In genomic region chr9:108475813-108476212, GRCh38 we compare ENCODE assay signal across 1 cellular context.
TF ChIP-seq lines count a peak whose summit lies in the region.

No MANE protein-coding gene starts in this region.

TF ChIP-seq in HepG2, 621 proteins besides CTCF, POLR2A, EP300 and RAD21 (continued from another document and continues in another):
- no peak for TF ChIP-seq GMEB2 (CRISPR knock-in tag; IDR thresholded peaks at IDR 0.05; ENCODE audit: low read depth)
- no peak for TF ChIP-seq MAZ (IDR thresholded peaks at IDR 0.05; ENCODE audit: borderline replicate concordance, low read depth, low read length)
- no peak for TF ChIP-seq MAZ (CRISPR knock-in tag; IDR thresholded peaks at IDR 0.05; ENCODE audit: low read depth)
- peak; percentile 33; the same call in 1 of the 2 replicates for TF ChIP-seq ARID5B (CRISPR knock-in tag; IDR thresholded peaks at IDR 0.05)
- TF ChIP-seq ZNF616 (CRISPR knock-in tag; IDR thresholded peaks at IDR 0.05; ENCODE audit: low read depth), result no peak
- no peak for TF ChIP-seq ZNF333 (CRISPR knock-in tag; IDR thresholded peaks at IDR 0.05; ENCODE audit: borderline replicate concordance)
- TF ChIP-seq ZNF747 (CRISPR knock-in tag; IDR thresholded peaks at IDR 0.05; ENCODE audit: borderline replicate concordance), result no peak
- TF ChIP-seq GFI1 (CRISPR knock-in tag; IDR thresholded peaks at IDR 0.05; ENCODE audit: borderline replicate concordance), result peak; percentile 53; the same call in 1 of the 2 replicates
- TF ChIP-seq RBM22 (optimal IDR thresholded peaks at IDR 0.05; ENCODE audit: low read length), result no peak
- no peak for TF ChIP-seq SNAI1 (CRISPR knock-in tag; IDR thresholded peaks at IDR 0.05; ENCODE audit: borderline replicate concordance)
- TF ChIP-seq RXRB (CRISPR knock-in tag; IDR thresholded peaks at IDR 0.05; ENCODE audit: borderline replicate concordance), result 0 out of 2 replicates have a peak, but pooled peaks have one; percentile 15
- TF ChIP-seq PATZ1 (CRISPR knock-in tag; IDR thresholded peaks at IDR 0.05), result no peak
- TF ChIP-seq ZNF501 (CRISPR knock-in tag; IDR thresholded peaks at IDR 0.05), result no peak
- no peak for TF ChIP-seq RBAK (CRISPR knock-in tag; IDR thresholded peaks at IDR 0.05)
- TF ChIP-seq RORA (CRISPR knock-in tag; IDR thresholded peaks at IDR 0.05), result no peak
- no peak for TF ChIP-seq DBP (CRISPR knock-in tag; IDR thresholded peaks at IDR 0.05; ENCODE audit: not compliant biosample characterization)
- TF ChIP-seq ZSCAN20 (CRISPR knock-in tag; IDR thresholded peaks at IDR 0.05; ENCODE audit: borderline replicate concordance), result no peak
- no peak for TF ChIP-seq NRL (CRISPR knock-in tag; IDR thresholded peaks at IDR 0.05; ENCODE audit: borderline replicate concordance)
- no peak for TF ChIP-seq SYNCRIP (IDR thresholded peaks at IDR 0.05; ENCODE audit: insufficient read depth, low read depth, low read length)
- no peak for TF ChIP-seq NCOA5 (CRISPR knock-in tag; IDR thresholded peaks at IDR 0.05)
- TF ChIP-seq HNF1B (CRISPR knock-in tag; IDR thresholded peaks at IDR 0.05), result no peak
- no peak for TF ChIP-seq MTF1 (CRISPR knock-in tag; IDR thresholded peaks at IDR 0.05)
- no peak for TF ChIP-seq CSRNP2 (CRISPR knock-in tag; conservative IDR thresholded peaks at IDR 0.05; ENCODE audit: low read depth)
- TF ChIP-seq ZNF121 (CRISPR knock-in tag; IDR thresholded peaks at IDR 0.05), result no peak
- no peak for TF ChIP-seq RFXAP (CRISPR knock-in tag; IDR thresholded peaks at IDR 0.05; ENCODE audit: borderline replicate concordance)
- no peak for TF ChIP-seq NFE2L2 (IDR thresholded peaks at IDR 0.05; ENCODE audit: low read length)
- no peak for TF ChIP-seq KDM3A (CRISPR knock-in tag; IDR thresholded peaks at IDR 0.05; ENCODE audit: low read depth)
- TF ChIP-seq SETDB1 (CRISPR knock-in tag; IDR thresholded peaks at IDR 0.05; ENCODE audit: borderline replicate concordance), result no peak
- TF ChIP-seq HNRNPLL (IDR thresholded peaks at IDR 0.05; ENCODE audit: low read depth, low read length, poor library complexity, severe bottlenecking), result no peak
- TF ChIP-seq GLMP (CRISPR knock-in tag; IDR thresholded peaks at IDR 0.05; ENCODE audit: borderline replicate concordance), result no peak
- TF ChIP-seq ISL2 (CRISPR knock-in tag; IDR thresholded peaks at IDR 0.05), result no peak
- no peak for TF ChIP-seq ZBTB37 (CRISPR knock-in tag; IDR thresholded peaks at IDR 0.05)
- TF ChIP-seq FOXA1 (IDR thresholded peaks at IDR 0.05), result no peak
- TF ChIP-seq FOXA1 (CRISPR knock-in tag; IDR thresholded peaks at IDR 0.05), result 0 out of 2 replicates have a peak, but pooled peaks have one; percentile 17
- no peak for TF ChIP-seq ZNF546 (CRISPR knock-in tag; conservative IDR thresholded peaks at IDR 0.05)
- TF ChIP-seq PHB2 (IDR thresholded peaks at IDR 0.05; ENCODE audit: partially characterized antibody), result no peak
- no peak for TF ChIP-seq CENPBD1 (CRISPR knock-in tag; IDR thresholded peaks at IDR 0.05; ENCODE audit: borderline replicate concordance, low read depth)
- TF ChIP-seq ZNF383 (CRISPR knock-in tag; IDR thresholded peaks at IDR 0.05; ENCODE audit: borderline replicate concordance), result no peak
- TF ChIP-seq KLF13 (CRISPR knock-in tag; IDR thresholded peaks at IDR 0.05), result no peak
- TF ChIP-seq FLYWCH1 (CRISPR knock-in tag; IDR thresholded peaks at IDR 0.05), result no peak
- no peak for TF ChIP-seq MAX (IDR thresholded peaks at IDR 0.05)
- no peak for TF ChIP-seq ZNF251 (CRISPR knock-in tag; IDR thresholded peaks at IDR 0.05)
- TF ChIP-seq ARNT2 (CRISPR knock-in tag; IDR thresholded peaks at IDR 0.05; ENCODE audit: low read depth), result no peak
- no peak for TF ChIP-seq BRF2 (CRISPR knock-in tag; IDR thresholded peaks at IDR 0.05)
- no peak for TF ChIP-seq ELK4 (CRISPR knock-in tag; IDR thresholded peaks at IDR 0.05; ENCODE audit: borderline replicate concordance)
- TF ChIP-seq ZNF691 (CRISPR knock-in tag; IDR thresholded peaks at IDR 0.05; ENCODE audit: borderline replicate concordance, low read depth), result no peak
